ENCODE assay signal across 8 cellular contexts in the genomic region with DNA sequence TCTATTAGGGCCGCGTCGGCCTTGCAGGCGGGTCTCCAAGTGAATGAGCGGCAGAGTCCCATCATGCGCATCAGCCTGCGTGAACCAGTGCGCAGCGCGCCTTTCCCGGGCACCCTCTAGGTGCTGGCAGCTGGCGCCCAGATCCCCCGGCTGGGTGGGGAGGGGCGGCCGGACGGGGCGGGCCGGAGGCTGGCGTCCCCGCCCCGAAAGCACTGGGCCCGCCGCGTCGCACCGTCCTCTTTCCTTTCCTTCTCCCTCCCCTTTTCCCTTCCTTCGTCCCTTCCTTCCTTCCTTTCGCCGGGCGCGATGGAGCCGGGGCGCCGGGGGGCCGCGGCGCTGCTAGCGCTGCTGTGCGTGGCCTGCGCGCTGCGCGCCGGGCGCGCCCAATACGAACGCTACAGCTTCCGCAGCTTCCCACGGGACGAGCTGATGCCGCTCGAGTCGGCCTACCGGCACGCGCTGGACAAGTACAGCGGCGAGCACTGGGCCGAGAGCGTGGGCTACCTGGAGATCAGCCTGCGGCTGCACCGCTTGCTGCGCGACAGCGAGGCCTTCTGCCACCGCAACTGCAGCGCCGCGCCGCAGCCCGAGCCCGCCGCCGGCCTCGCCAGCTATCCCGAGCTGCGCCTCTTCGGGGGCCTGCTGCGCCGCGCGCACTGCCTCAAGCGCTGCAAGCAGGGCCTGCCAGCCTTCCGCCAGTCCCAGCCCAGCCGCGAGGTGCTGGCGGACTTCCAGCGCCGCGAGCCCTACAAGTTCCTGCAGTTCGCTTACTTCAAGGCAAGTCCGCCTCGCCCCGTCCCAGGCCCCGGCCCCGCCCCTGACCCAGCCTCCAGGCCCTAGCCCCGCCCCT. TPM values are rescaled to one million over a fixed set of nuclear protein-coding genes. Genes with fewer than 3 reads are reported as not detected.
DNase-seq lines count a peak whose midpoint lies in the region; ATAC-seq, FAIRE-seq and TF ChIP-seq lines count a peak whose summit lies in the region.

A gene (plus strand): TSS at position 243 of the 850 bp plus-strand sequence. CDS start 64 bp downstream, at position 307.

- peak; percentile 87 for DNase-seq in AG04450 (ENCODE audit: low read depth, low spot score)
- DNase-seq in NCI-H226 = peak; percentile 95
- DNase-seq in central memory CD8-positive, alpha-beta T cell (ENCODE audit: low spot score in 2 of 2) = peak; percentile 75 to 81
- DNase-seq in keratinocyte (ENCODE audit: low read depth, low spot score) = peak; percentile 88
- peak; percentile 78 to 84 (median 83) for DNase-seq in stimulated activated CD4-positive, alpha-beta T cell treated with anti-CD3 and anti-CD28 coated beads, Interleukin-12 subunit alpha, Interleukin-12 subunit beta, amount 100 ng/mL, for 48 hours (ENCODE audit: low read depth in 2 of 3, low spot score in 1 of 3)

- H3K36me3 ChIP-seq in keratinocyte (ENCODE audit: control insufficient read depth in 2 of 2, extremely low read depth in 1 of 2, insufficient read depth in 2 of 2, low read length in 2 of 2) = peaks cover 0 to 4% of the 10 kb centered on the region in 2 experiments

- H3K4me3 ChIP-seq in AG04450 (ENCODE audit: low read depth, low read length) (peak within 1 kb of the TSS; percentile 80), keratinocyte (ENCODE audit: control insufficient read depth in 2 of 3, extremely low read depth in 1 of 3, insufficient read depth in 2 of 3, low read depth in 1 of 3, low read length in 3 of 3) (peak within 1 kb of the TSS; percentile 53 to 91 (median 84))

- no peaks in the 10 kb centered on the region for H3K27me3 Mint-ChIP-seq in central memory CD8-positive, alpha-beta T cell

- dilution Hi-C loops in keratinocyte (cut with MboI; ENCODE audit: extremely low pct_ligation_motif_present, low sequenced_read_pairs) = no loop called here

- FAIRE-seq in keratinocyte (lab: Jason Lieb, UNC) = no peak

- POLR2A ChIA-PET in AG04450 (lab: Yijun Ruan, JAX) = interaction anchor here (0.6 to 1.3 kb wide), 2 partner anchors 16 to 266 kb away, joined by 5 to 8 read pairs; no protein-coding TSS in a partner anchor

- TF ChIP-seq CTCF in AG04450 (IDR thresholded peaks at IDR 0.05; ENCODE audit: low read depth, low read length) (no peak), keratinocyte (optimal IDR thresholded peaks at IDR 0.05 in 1 of 3, IDR thresholded peaks at IDR 0.05 in 1 of 3, conservative IDR thresholded peaks at IDR 0.05 in 1 of 3; ENCODE audit: extremely low read depth in 1 of 3, insufficient read depth in 2 of 3, low read length in 3 of 3) (no peak)

- H3K9me1 ChIP-seq in keratinocyte (ENCODE audit: control insufficient read depth, extremely low read depth, insufficient read depth, low read length) = no peaks in the 10 kb centered on the region

- H3K4me2 ChIP-seq in keratinocyte (ENCODE audit: control insufficient read depth, extremely low read depth, insufficient read depth, low read depth, low read length) = peak within 1 kb of the TSS; percentile 96

- H4K20me1 ChIP-seq in keratinocyte (ENCODE audit: control insufficient read depth, extremely low read depth, insufficient read depth, low read length) = no peaks in the 10 kb centered on the region

- peak within 1 kb of the TSS; percentile 86 for H3K4me3 Mint-ChIP-seq in central memory CD8-positive, alpha-beta T cell

- peaks cover 30% of the 10 kb centered on the region for H3K4me1 Mint-ChIP-seq in central memory CD8-positive, alpha-beta T cell

- CTCF ChIA-PET in AG04450 (lab: Charles Lee) = interaction anchor here (1.1 to 1.7 kb wide), 2 partner anchors 17 to 167 kb away, joined by 5 to 6 read pairs; no protein-coding TSS in a partner anchor

- peak; percentile 59 for ATAC-seq in GM18858 (IDR thresholded peaks at IDR 0.05; ENCODE audit: unreplicated experiment)
- ATAC-seq in HG03095 (IDR thresholded peaks at IDR 0.05; ENCODE audit: unreplicated experiment) = peak; percentile 76
- ATAC-seq in activated CD4-positive, CD25-positive, alpha-beta regulatory T cell treated with anti-CD3 and anti-CD28 coated beads, Interleukin-2, amount 50 U/mL, for 24 hours = peak; percentile 81 to 88
- peak; percentile 85 for ATAC-seq in central memory CD8-positive, alpha-beta T cell (replicated peaks; ENCODE audit: extremely low read depth, poor library complexity, severe bottlenecking)

- H3K79me2 ChIP-seq in keratinocyte (ENCODE audit: control insufficient read depth, insufficient read depth, low read length) = peaks cover 33% of the 10 kb centered on the region

- H3K27ac Mint-ChIP-seq in central memory CD8-positive, alpha-beta T cell (ENCODE audit: low read depth) = peak within 1 kb of the TSS; percentile 71

- H2AFZ ChIP-seq in keratinocyte (ENCODE audit: control insufficient read depth, low read length) = peak within 1 kb of the TSS; percentile 96

- no peaks in the 10 kb centered on the region for H3K9me3 ChIP-seq in AG04450 (ENCODE audit: control insufficient read depth, insufficient read depth, low read length)
- H3K9me3 ChIP-seq in keratinocyte (ENCODE audit: control insufficient read depth, low read depth, low read length) = no peaks in the 10 kb centered on the region

- H3K27me3 ChIP-seq in AG04450 (ENCODE audit: control insufficient read depth, insufficient read depth, low read length) = no peaks in the 10 kb centered on the region
- H3K27me3 ChIP-seq in keratinocyte (ENCODE audit: control insufficient read depth, extremely low read depth, insufficient read depth, low read length) = no peaks in the 10 kb centered on the region

- H3K36me3 Mint-ChIP-seq in central memory CD8-positive, alpha-beta T cell (ENCODE audit: insufficient read depth) = peaks cover 2% of the 10 kb centered on the region

- peak within 1 kb of the TSS; percentile 91 for H3K9ac ChIP-seq in keratinocyte (ENCODE audit: control insufficient read depth, extremely low read depth, insufficient read depth, low read length)

- H3K4me1 ChIP-seq in keratinocyte (ENCODE audit: control insufficient read depth, extremely low read depth, insufficient read depth, low read length) = peaks cover 18% of the 10 kb centered on the region

- H3K27ac ChIP-seq in AG04450 (ENCODE audit: low read depth, low read length) (peak within 1 kb of the TSS; percentile 88), keratinocyte (ENCODE audit: control insufficient read depth, insufficient read depth, low read length) (peak within 1 kb of the TSS; percentile 97)

- H3K9me3 Mint-ChIP-seq in central memory CD8-positive, alpha-beta T cell = no peaks in the 10 kb centered on the region

RNA-seq across cellular contexts. Expression of the gene that starts here (rescaled TPM):
- polyA plus RNA-seq in AG04450 (2011; rRNA removed) = 314 and 338 TPM in 2 replicates
- polyA minus RNA-seq in AG04450 (2011; rRNA and poly(A)+ RNA removed) = 97.1 and 110 TPM in 2 replicates
- 121 to 170 TPM (median 152 TPM) in 3 replicates for polyA plus RNA-seq in keratinocyte
- 121 TPM for polyA plus RNA-seq in keratinocyte (2011; ENCODE audit: low read depth)
- polyA plus RNA-seq in keratinocyte (2011; cell fraction: cytosol; rRNA removed) = 145 and 151 TPM in 2 replicates
- 77.6 and 82.7 TPM in 2 replicates for polyA plus RNA-seq in keratinocyte (2011; cell fraction: nucleus; rRNA removed)
- 126 and 143 TPM in 2 replicates for polyA plus RNA-seq in keratinocyte (2012; ENCODE audit: low replicate concordance)
- polyA minus RNA-seq in keratinocyte = 68.8 to 134 TPM (median 81.7 TPM) in 3 replicates
- polyA minus RNA-seq in keratinocyte (2011; cell fraction: cytosol; rRNA and poly(A)+ RNA removed) = 97.3 TPM
- polyA minus RNA-seq in keratinocyte (2011; cell fraction: nucleus; rRNA and poly(A)+ RNA removed) = 30.7 and 56.9 TPM in 2 replicates

Comparison
In these comparisons a context has a peak if more than half of its experiments do, and no peak if none do; other contexts are left out.
1. Peak in every context shown above with its lines: DNase-seq, ATAC-seq, H3K4me3 ChIP-seq and H3K27ac ChIP-seq.